27 cellular contexts compared by ENCODE assay signal in genomic region chr22:27153386-27153785, GRCh38.
"Had no signal": no experiment of that assay in that cellular context is flagged by ENCODE, and none has a peak within 500 bp of the region (broad histone marks: within the 10 kb centered on the region; RNA-seq: fewer than 3 reads in every experiment).

No MANE protein-coding gene starts in this region.

- H3K27ac ChIP-seq: dorsolateral prefrontal cortex, esophagus squamous epithelium, gastrocnemius medialis, hepatocyte, prostate gland, right atrium auricular region, suprapubic skin, transverse colon, upper lobe of right lung, vagina had no signal

- H3K4me3 ChIP-seq: dorsolateral prefrontal cortex, esophagus squamous epithelium, gastrocnemius medialis, hepatocyte, prostate gland, right atrium auricular region, smooth muscle cell, suprapubic skin, transverse colon, upper lobe of right lung, vagina had no signal

- H3K36me3 ChIP-seq: esophagus squamous epithelium, gastrocnemius medialis, prostate gland, right atrium auricular region, suprapubic skin, transverse colon, upper lobe of right lung, vagina had no signal

- H2AFZ ChIP-seq: hepatocyte had no signal

- H3K79me2 ChIP-seq: hepatocyte had no signal

- DNase-seq: dorsolateral prefrontal cortex; effector CD4-positive, alpha-beta T cell; esophagus squamous epithelium; gastrocnemius medialis; head of caudate nucleus; kidney; mesenchymal stem cell; naive thymus-derived CD8-positive, alpha-beta T cell; nephron progenitor cell; nucleus accumbens; stimulated activated CD4-positive, alpha-beta T cell treated with anti-CD3 and anti-CD28 coated beads, Interleukin-12 subunit alpha, Interleukin-12 subunit beta, amount 100 ng/mL, for 4 hours; stimulated activated CD4-positive, alpha-beta T cell treated with anti-CD3 and anti-CD28 coated beads, Interleukin-1b, Interleukin-23, amount 100 ng/mL, for 48 hours; stimulated activated CD4-positive, alpha-beta T cell treated with anti-CD3 and anti-CD28 coated beads, Interleukin-4, amount 100 ng/mL, for 1 hour; stimulated activated CD8-positive, alpha-beta memory T cell treated with anti-CD3 and anti-CD28 coated beads, Interleukin-4, amount 100 ng/mL, for 48 hours; stimulated activated naive CD4-positive, alpha-beta T cell; stimulated activated naive CD8-positive, alpha-beta T cell treated with anti-CD3 and anti-CD28 coated beads, Interleukin-15, amount 100 ng/mL, for 72 hours; transverse colon; upper lobe of right lung had no signal

- ATAC-seq: gastrocnemius medialis; left lobe of liver; naive thymus-derived CD8-positive, alpha-beta T cell; sciatic nerve; stimulated activated naive CD8-positive, alpha-beta T cell treated with anti-CD3 and anti-CD28 coated beads, Interleukin-15, amount 100 ng/mL, for 72 hours; upper lobe of right lung had no signal

- H3K4me1 ChIP-seq: gastrocnemius medialis, prostate gland, transverse colon, vagina had no signal

- H3K9me3 ChIP-seq: esophagus squamous epithelium, prostate gland, suprapubic skin, transverse colon, upper lobe of right lung, vagina had no signal

- H3K27me3 ChIP-seq: hepatocyte, right atrium auricular region, vagina had no signal

- H3K4me2 ChIP-seq: hepatocyte, smooth muscle cell had no signal

- FAIRE-seq: colon, kidney had no signal
